In genomic region chr1:9500756-9501754, GRCh38 we compare ENCODE assay signal across 31 cellular contexts. TPM values are rescaled to one million over a fixed set of nuclear protein-coding genes. Genes with fewer than 3 reads are reported as not detected.
DNase-seq lines count a peak whose midpoint lies in the region; ATAC-seq and TF ChIP-seq lines count a peak whose summit lies in the region.
"Had no signal": no experiment of that assay in that cellular context is flagged by ENCODE, and none has a peak within 500 bp of the region (broad histone marks: within the 10 kb centered on the region; RNA-seq: fewer than 3 reads in every experiment).

No MANE protein-coding gene starts in this region.

- intact Hi-C loops in psoas muscle (cut with DNase I) (no loop called here), testis (cut with DNase I; ENCODE audit: low total_unique reads) (no loop called here)

- H3K9me3 ChIP-seq in BLaER1 treated with 17β-estradiol and CSF1 and Interleukin-3, amounts not matched to agents 10 nM and 100 nM (replicated peaks in 1 of 11) = peaks cover 0 to 18% (median 13%) of the 10 kb centered on the region in 11 experiments; a peak in 18 of 22 replicates
- H3K9me3 ChIP-seq in psoas muscle = no peaks in the 10 kb centered on the region
- H3K9me3 ChIP-seq in testis = no peaks in the 10 kb centered on the region
- no peaks in the 10 kb centered on the region for H3K9me3 ChIP-seq in T-helper 17 cell (ENCODE audit: control insufficient read depth, low read length, poor library complexity, severe bottlenecking)
- H3K9me3 ChIP-seq: ascending aorta, suprapubic skin had no signal

- H3K4me3 Mint-ChIP-seq in T-helper 17 cell = no peak overlapping the region
- H3K4me3 Mint-ChIP-seq: activated CD4-positive, alpha-beta T cell treated with anti-CD3 and anti-CD28 coated beads, Interleukin-2, amount 10 ng/mL, durations not matched to agents 24 days and 14 days; activated naive CD8-positive, alpha-beta T cell; activated T-cell treated with anti-CD3 and anti-CD28 coated beads, Interleukin-2, amount 50 U/mL, for 24 hours; CD4-positive, alpha-beta T cell; natural killer cell treated with Interleukin-12 subunit alpha and Interleukin-12 subunit beta and Interleukin-15 and Interleukin-18, amount 100 ng/mL, for 72 hours had no signal

- WGBS in psoas muscle, 3 donors = 79 to 88% (median 81%) methylated on average over 17 of the region's 17 CpGs
- WGBS in testis, 2 donors = 84 to 88% methylated on average over 17 of the region's 17 CpGs

- DNase-seq in SW480 (ENCODE audit: low spot score) (peak; percentile 75), kidney epithelial cell (ENCODE audit: low read depth) (peak; percentile 75), psoas muscle (no peak), testis (no peak), T-helper 17 cell (no peak)
- DNase-seq: activated CD4-positive, alpha-beta T cell treated with anti-CD3 and anti-CD28 coated beads, Interleukin-2, amount 10 ng/mL, durations not matched to agents 24 days and 14 days; activated effector memory CD4-positive, alpha-beta T cell treated with anti-CD3 and anti-CD28 coated beads, Interleukin-2, amount 50 U/mL, for 16 hours; activated T-cell treated with anti-CD3 and anti-CD28 coated beads, Interleukin-2, amount 50 U/mL, for 24 hours; CD4-positive, alpha-beta T cell; DND-41; effector CD8-positive, alpha-beta T cell; GF-D8; KG1; kidney glomerular epithelial cell; mammary epithelial cell; NCI-H1417 treated with DMSO at 0.1 percent for 48 hours; NCI-H2029 treated with DMSO at 0.1 percent for 48 hours; NCI-H524 treated with DMSO at 0.1 percent for 48 hours; NK-92 treated with Interleukin-12 subunit alpha and Interleukin-12 subunit beta, amount 100 ng/mL, for 24 hours; SIG-M5; small intestine; stimulated activated naive CD4-positive, alpha-beta T cell had no signal

- H3K4me1 Mint-ChIP-seq in T-helper 17 cell = no peaks in the 10 kb centered on the region
- H3K4me1 Mint-ChIP-seq: activated CD4-positive, alpha-beta T cell treated with anti-CD3 and anti-CD28 coated beads, Interleukin-2, amount 10 ng/mL, durations not matched to agents 24 days and 14 days had no signal

- H3K36me3 ChIP-seq in BLaER1 treated with 17β-estradiol and CSF1 and Interleukin-3, amounts not matched to agents 10 nM and 100 nM = no peaks in the 10 kb centered on the region
- H3K36me3 ChIP-seq in kidney epithelial cell (ENCODE audit: control insufficient read depth, insufficient read depth, low read length) = no peaks in the 10 kb centered on the region
- H3K36me3 ChIP-seq in psoas muscle (ENCODE audit: insufficient read depth in 1 of 2, low read depth in 1 of 2) = no peaks in the 10 kb centered on the region
- H3K36me3 ChIP-seq in testis (ENCODE audit: low read depth, missing control alignments) = no peaks in the 10 kb centered on the region
- H3K36me3 ChIP-seq: ascending aorta, suprapubic skin had no signal

- no peak for TF ChIP-seq POLR2A in testis (IDR thresholded peaks at IDR 0.05)

- peak overlapping the region; percentile 24 to 81 (median 56) for H3K4me2 ChIP-seq in BLaER1 treated with 17β-estradiol and CSF1 and Interleukin-3, amounts not matched to agents 10 nM and 100 nM

- H3K27ac ChIP-seq in BLaER1 treated with 17β-estradiol and CSF1 and Interleukin-3, amounts not matched to agents 10 nM and 100 nM = peak overlapping the region in 4 of 11 experiments; percentile 17 to 63 (median 60); a peak in 8 of 22 replicates
- H3K27ac ChIP-seq in psoas muscle = no peak overlapping the region
- H3K27ac ChIP-seq in testis = no peak overlapping the region
- H3K27ac ChIP-seq: ascending aorta, epithelial cell of prostate, suprapubic skin, VCaP had no signal

- ATAC-seq in psoas muscle = no peak
- ATAC-seq in GM21423 (IDR thresholded peaks at IDR 0.05; ENCODE audit: unreplicated experiment) = no peak
- no peak for ATAC-seq in HG02571 (IDR thresholded peaks at IDR 0.05; ENCODE audit: unreplicated experiment)
- no peak for ATAC-seq in T-helper 17 cell
- ATAC-seq: natural killer cell treated with Interleukin-12 subunit alpha and Interleukin-12 subunit beta and Interleukin-15 and Interleukin-18, amount 100 ng/mL, for 72 hours had no signal

- H3K27ac Mint-ChIP-seq in T-helper 17 cell = no peak overlapping the region
- H3K27ac Mint-ChIP-seq: activated CD4-positive, alpha-beta T cell treated with anti-CD3 and anti-CD28 coated beads, Interleukin-2, amount 10 ng/mL, durations not matched to agents 24 days and 14 days; activated naive CD8-positive, alpha-beta T cell; activated T-cell treated with anti-CD3 and anti-CD28 coated beads, Interleukin-2, amount 50 U/mL, for 24 hours; CD4-positive, alpha-beta T cell; natural killer cell treated with Interleukin-12 subunit alpha and Interleukin-12 subunit beta and Interleukin-15 and Interleukin-18, amount 100 ng/mL, for 72 hours had no signal

- H3K4me1 ChIP-seq in BLaER1 treated with 17β-estradiol and CSF1 and Interleukin-3, amounts not matched to agents 10 nM and 100 nM = peaks cover 8 to 27% (median 16%) of the 10 kb centered on the region in 10 experiments
- H3K4me1 ChIP-seq in psoas muscle (peaks cover 13% of the 10 kb centered on the region), testis (no peaks in the 10 kb centered on the region)
- H3K4me1 ChIP-seq: suprapubic skin had no signal

- H3K9ac ChIP-seq in BLaER1 treated with 17β-estradiol and CSF1 and Interleukin-3, amounts not matched to agents 10 nM and 100 nM = peak overlapping the region in 5 of 11 experiments; percentile 15 to 54 (median 53); a peak in 7 of 22 replicates

- peaks cover 24% of the 10 kb centered on the region for H3K27me3 Mint-ChIP-seq in T-helper 17 cell
- H3K27me3 Mint-ChIP-seq: activated naive CD8-positive, alpha-beta T cell; activated T-cell treated with anti-CD3 and anti-CD28 coated beads, Interleukin-2, amount 50 U/mL, for 24 hours had no signal

- no peaks in the 10 kb centered on the region for H3K27me3 ChIP-seq in BLaER1 treated with 17β-estradiol and CSF1 and Interleukin-3, amounts not matched to agents 10 nM and 100 nM
- H3K27me3 ChIP-seq in kidney epithelial cell (ENCODE audit: control insufficient read depth, insufficient read depth, low read length) (no peaks in the 10 kb centered on the region), psoas muscle (ENCODE audit: insufficient read depth in 3 of 3, low read length in 2 of 3) (no peaks in the 10 kb centered on the region), testis (no peaks in the 10 kb centered on the region)
- H3K27me3 ChIP-seq: ascending aorta, suprapubic skin had no signal

- H3K36me3 Mint-ChIP-seq in T-helper 17 cell (ENCODE audit: low read depth) = no peaks in the 10 kb centered on the region
- H3K36me3 Mint-ChIP-seq: activated naive CD8-positive, alpha-beta T cell; natural killer cell treated with Interleukin-12 subunit alpha and Interleukin-12 subunit beta and Interleukin-15 and Interleukin-18, amount 100 ng/mL, for 72 hours had no signal

- no peaks in the 10 kb centered on the region for H4K20me1 ChIP-seq in BLaER1 treated with 17β-estradiol and CSF1 and Interleukin-3, amounts not matched to agents 10 nM and 100 nM

- no peak overlapping the region for H3K4me3 ChIP-seq in BLaER1 treated with 17β-estradiol and CSF1 and Interleukin-3, amounts not matched to agents 10 nM and 100 nM
- no peak overlapping the region for H3K4me3 ChIP-seq in kidney epithelial cell (ENCODE audit: low read depth, low read length)
- H3K4me3 ChIP-seq in psoas muscle = peak overlapping the region; percentile 49
- H3K4me3 ChIP-seq in testis = no peak overlapping the region
- H3K4me3 ChIP-seq: ascending aorta, suprapubic skin had no signal

- no peak for TF ChIP-seq CTCF in kidney epithelial cell (IDR thresholded peaks at IDR 0.05; ENCODE audit: insufficient read depth, low read length, poor library complexity, severe bottlenecking)
- no peak for TF ChIP-seq CTCF in psoas muscle (IDR thresholded peaks at IDR 0.05)
- TF ChIP-seq CTCF in testis (IDR thresholded peaks at IDR 0.05) = no peak

RNA-seq across cellular contexts. Expression of gene SLC25A33, which starts 38.2 kb away (rescaled TPM):
- 12.0 and 14.2 TPM in 2 replicates for total RNA-seq in kidney epithelial cell
- total RNA-seq in psoas muscle = 10 to 100 TPM in 1 of 4 donors, 1 to 10 TPM in 3; 1.7 to 26.8 (median 6.1) TPM
- 10 to 100 TPM in 1 of 3 donors, 1 to 10 TPM in 2; 2.5 to 10.5 (median 9.2) TPM for polyA plus RNA-seq in psoas muscle
- 10 to 100 TPM; 16.3 to 17.4 TPM for total RNA-seq in testis
- polyA plus RNA-seq in testis (ENCODE audit: insufficient read depth, low read depth, low replicate concordance) = 26.0 TPM
- total RNA-seq in T-helper 17 cell = 1 to 10 TPM; 3.7 to 4.9 TPM

Comparison
In these comparisons a context has a peak if more than half of its experiments do, and no peak if none do; other contexts are left out.
1. DNase-seq: peak in SW480 (single experiment) and kidney epithelial cell (single experiment); none in psoas muscle (0 of 2), testis (single experiment) and T-helper 17 cell (0 of 3).